Comparison of ENCODE assay signal across 8 cellular contexts in the genomic region with DNA sequence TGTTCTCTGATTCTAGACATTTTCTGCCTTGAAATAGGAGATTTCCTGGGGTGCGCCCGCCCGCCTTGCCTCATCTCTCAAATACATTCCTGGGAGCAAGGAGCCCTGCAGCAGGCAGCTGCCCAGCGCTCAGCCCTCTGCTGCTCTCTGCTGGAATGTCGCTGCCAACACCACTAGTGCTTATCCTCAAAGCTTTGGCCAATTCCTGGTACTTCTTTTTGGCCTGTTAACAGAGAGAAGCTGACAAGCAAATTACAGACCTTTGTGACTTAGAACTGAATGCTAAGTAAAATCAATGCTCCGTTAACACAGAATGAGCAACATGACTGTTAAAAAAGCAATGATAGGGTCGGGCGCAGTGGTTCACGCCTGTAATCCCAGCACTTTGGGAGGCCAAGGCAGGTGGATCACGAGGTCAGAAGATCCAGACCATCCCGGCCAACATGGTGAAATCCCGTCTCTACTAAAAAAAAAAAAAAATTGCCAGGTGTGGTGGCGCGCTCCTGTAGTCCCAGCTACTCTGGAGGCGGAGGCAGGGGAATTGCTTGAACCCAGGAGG. TPM values are rescaled to one million over a fixed set of nuclear protein-coding genes. Genes with fewer than 3 reads are reported as not detected.
DNase-seq lines count a peak whose midpoint lies in the region; ATAC-seq and TF ChIP-seq lines count a peak whose summit lies in the region.

No MANE protein-coding gene starts in this region.

- H3K9me3 ChIP-seq in psoas muscle, result no peaks in the 10 kb centered on the region
- no peaks in the 10 kb centered on the region for H3K9me3 ChIP-seq in uterus

- WGBS in psoas muscle, 3 donors, result 47 to 51% (median 49%) methylated on average over 15 of the region's 15 CpGs

- H3K9me3 Mint-ChIP-seq in activated naive CD4-positive, alpha-beta T cell treated with anti-CD3 and anti-CD28 coated beads, Interleukin-2, amount 50 U/mL, for 72 hours, result no peaks in the 10 kb centered on the region

- H3K27ac Mint-ChIP-seq in activated naive CD4-positive, alpha-beta T cell treated with anti-CD3 and anti-CD28 coated beads, Interleukin-2, amount 50 U/mL, for 72 hours, result no peak overlapping the region

- no peak overlapping the region for H3K27ac ChIP-seq in psoas muscle
- H3K27ac ChIP-seq in uterus, result peak overlapping the region in 1 of 2 donors; percentile 31

- intact Hi-C loops in Right ventricle myocardium superior (cut with DNase I), result loop anchor here (1.0 kb wide), 1 partner anchor 97 kb away; no protein-coding TSS in a partner anchor
- intact Hi-C loops in psoas muscle (cut with DNase I), result loop anchor here (1.0 to 10.0 kb wide), 5 partner anchors 42 to 389 kb away; partner anchors contain the start of gene SYPL1 (in 1 of the 2)
- intact Hi-C loops in uterus (cut with DNase I; ENCODE audit: low total_unique reads), result loop anchor here (2.0 kb wide), 1 partner anchor 97 kb away; no protein-coding TSS in a partner anchor

- H3K4me1 ChIP-seq in psoas muscle (peaks cover 10% of the 10 kb centered on the region), uterus (no peaks in the 10 kb centered on the region)

- H3K27me3 ChIP-seq in psoas muscle (ENCODE audit: insufficient read depth in 3 of 3, low read length in 2 of 3) (no peaks in the 10 kb centered on the region), uterus (no peaks in the 10 kb centered on the region)

- H3K36me3 ChIP-seq in psoas muscle (ENCODE audit: insufficient read depth in 1 of 2, low read depth in 1 of 2) (no peaks in the 10 kb centered on the region), uterus (no peaks in the 10 kb centered on the region)

- peak; percentile 91 to 97 for ATAC-seq in activated naive CD4-positive, alpha-beta T cell treated with anti-CD3 and anti-CD28 coated beads, Interleukin-2, amount 50 U/mL, for 72 hours
- ATAC-seq in Right ventricle myocardium superior (ENCODE audit: poor library complexity), result peak; percentile 99
- ATAC-seq in psoas muscle, result peak; percentile 96 to 100 (median 98)

- peak; percentile 92 for DNase-seq in Daoy (ENCODE audit: low read depth)
- DNase-seq in GOT3 (lab: John Stamatoyannopoulos, UW), result peak; percentile 45
- peak; percentile 88 for DNase-seq in NB4 (ENCODE audit: low read depth)
- DNase-seq in SKM-1 treated with dmso at 0.1 percent for 144 hours (lab: John Stamatoyannopoulos, UW; ENCODE audit: unreplicated experiment), result peak; percentile 64
- peak; percentile 78 for DNase-seq in activated naive CD4-positive, alpha-beta T cell treated with anti-CD3 and anti-CD28 coated beads, Interleukin-2, amount 50 U/mL, for 72 hours (ENCODE audit: low spot score in 2 of 2)
- DNase-seq in Right ventricle myocardium superior, result peak; percentile 88
- DNase-seq in psoas muscle, result peak; percentile 79 to 91
- DNase-seq in uterus, result peak; percentile 85 to 87

- TF ChIP-seq POLR2A in NB4 (IDR thresholded peaks at IDR 0.05; ENCODE audit: extremely low read depth, insufficient read length) (no peak), uterus (IDR thresholded peaks at IDR 0.05) (no peak)

- no peaks in the 10 kb centered on the region for H3K36me3 Mint-ChIP-seq in activated naive CD4-positive, alpha-beta T cell treated with anti-CD3 and anti-CD28 coated beads, Interleukin-2, amount 50 U/mL, for 72 hours

- TF ChIP-seq CTCF in NB4 (IDR thresholded peaks at IDR 0.05; ENCODE audit: low read depth, low read length), result peak; percentile 98
- TF ChIP-seq CTCF in psoas muscle (IDR thresholded peaks at IDR 0.05), result peak; percentile 96
- peak; percentile 95 to 98 (median 97) for TF ChIP-seq CTCF in uterus (IDR thresholded peaks at IDR 0.05)

- H3K4me3 ChIP-seq in NB4 (ENCODE audit: low read depth, low read length) (no peak overlapping the region), psoas muscle (peak overlapping the region; percentile 34), uterus (no peak overlapping the region)

RNA-seq across cellular contexts. Expression of gene SYPL1, which starts 41.9 kb away (rescaled TPM):
- total RNA-seq in Daoy (2014; rRNA removed; shearing (Covaris generic)), result 67.9 and 69.7 TPM in 2 replicates
- 10 to 100 TPM; 22.9 to 30.8 TPM for total RNA-seq in activated naive CD4-positive, alpha-beta T cell treated with anti-CD3 and anti-CD28 coated beads, Interleukin-2, amount 50 U/mL, for 72 hours
- total RNA-seq in Right ventricle myocardium superior (88.8 TPM), psoas muscle (100 to 1,000 TPM in 1 of 4 donors, 10 to 100 TPM in 3; 68.3 to 113 (median 80.2) TPM), uterus (100 to 1,000 TPM; 123 to 220 (median 131) TPM)
- polyA plus RNA-seq in psoas muscle, result 100 to 1,000 TPM in 1 of 3 donors, 10 to 100 TPM in 2; 66.3 to 110 (median 72.1) TPM
